Comparison of ENCODE assay signal across 8 cellular contexts in genomic region chrX:70434914-70435586, GRCh38. TPM values are rescaled to one million over a fixed set of nuclear protein-coding genes. Genes with fewer than 3 reads are reported as not detected.
A peak's percentile ranks its signal among the peaks of the same experiment; 100 is the strongest.
DNase-seq lines count a peak whose midpoint lies in the region; ATAC-seq and TF ChIP-seq lines count a peak whose summit lies in the region.

No MANE protein-coding gene starts in this region.

- peaks cover 22% of the 10 kb centered on the region for H3K4me1 Mint-ChIP-seq in activated naive CD8-positive, alpha-beta T cell treated with anti-CD3 and anti-CD28 coated beads, Interleukin-2, amount 10 ng/mL, durations not matched to agents 7 days and 5 days

- no peaks in the 10 kb centered on the region for H3K4me1 ChIP-seq in iPS-20b (ENCODE audit: insufficient read depth, low read length)
- H3K4me1 ChIP-seq in testis: no peaks in the 10 kb centered on the region
- no peaks in the 10 kb centered on the region for H3K4me1 ChIP-seq in thyroid gland

- peaks cover 12% of the 10 kb centered on the region; the same call in 1 of the 2 replicates for H3K36me3 ChIP-seq in iPS-20b (ENCODE audit: insufficient read depth, low read depth, low read length)
- H3K36me3 ChIP-seq in testis (ENCODE audit: low read depth, missing control alignments): no peaks in the 10 kb centered on the region
- H3K36me3 ChIP-seq in thyroid gland: no peaks in the 10 kb centered on the region

- TF ChIP-seq POLR2A in testis (IDR thresholded peaks at IDR 0.05): no peak
- no peak for TF ChIP-seq POLR2A in erythroblast (IDR thresholded peaks at IDR 0.05; ENCODE audit: low read length)
- TF ChIP-seq POLR2A in thyroid gland (IDR thresholded peaks at IDR 0.05): no peak

- no peaks in the 10 kb centered on the region for H3K36me3 Mint-ChIP-seq in activated naive CD8-positive, alpha-beta T cell treated with anti-CD3 and anti-CD28 coated beads, Interleukin-2, amount 10 ng/mL, durations not matched to agents 7 days and 5 days

- peak; percentile 71 for ATAC-seq in Right ventricle myocardium inferior
- no peak for ATAC-seq in activated naive CD8-positive, alpha-beta T cell treated with anti-CD3 and anti-CD28 coated beads, Interleukin-2, amount 10 ng/mL, durations not matched to agents 7 days and 5 days (ENCODE audit: low read depth)
- no peak for ATAC-seq in HG02840 (IDR thresholded peaks at IDR 0.05; ENCODE audit: low FRiP score, unreplicated experiment)

- peaks cover 10% of the 10 kb centered on the region for H3K27me3 Mint-ChIP-seq in activated naive CD8-positive, alpha-beta T cell treated with anti-CD3 and anti-CD28 coated beads, Interleukin-2, amount 10 ng/mL, durations not matched to agents 7 days and 5 days

- H3K27ac ChIP-seq in iPS-20b (ENCODE audit: low read length) (no peak overlapping the region), testis (peak overlapping the region; percentile 63 to 77), thyroid gland (peak overlapping the region in 1 of 3 donors; percentile 12)

- POLR2A ChIA-PET in activated naive CD8-positive, alpha-beta T cell treated with anti-CD3 and anti-CD28 coated beads, Interleukin-2, amount 10 ng/mL, durations not matched to agents 7 days and 5 days (lab: Charles Lee): interaction anchor here (0.6 to 1.7 kb wide), 4 partner anchors 17 to 1842 kb away, joined by 3 to 5 read pairs (median 4); partner anchors contain the start of genes IGBP1 and RPS4X

- H3K9me3 ChIP-seq in iPS-20b (ENCODE audit: insufficient read depth, low read depth, low read length): no peaks in the 10 kb centered on the region
- H3K9me3 ChIP-seq in testis: no peaks in the 10 kb centered on the region
- no peaks in the 10 kb centered on the region for H3K9me3 ChIP-seq in thyroid gland

- H3K4me3 ChIP-seq in iPS-20b (ENCODE audit: low read length): peak overlapping the region; percentile 89
- peak overlapping the region; percentile 59 to 69 for H3K4me3 ChIP-seq in testis
- H3K4me3 ChIP-seq in thyroid gland (replicated peaks in 1 of 3): peak overlapping the region in 1 of 3 donors; percentile 41

- TF ChIP-seq CTCF in testis (IDR thresholded peaks at IDR 0.05): no peak
- TF ChIP-seq CTCF in thyroid gland (IDR thresholded peaks at IDR 0.05): no peak

- DNase-seq in Right ventricle myocardium inferior (ENCODE audit: missing footprints) (no peak), cardiac septum (ENCODE audit: low spot score) (no peak), testis (peak; percentile 27), erythroblast (lab: John Stamatoyannopoulos, UW) (no peak), thyroid gland (no peak)
- DNase-seq in activated naive CD8-positive, alpha-beta T cell treated with anti-CD3 and anti-CD28 coated beads, Interleukin-2, amount 10 ng/mL, durations not matched to agents 7 days and 5 days: no peak

- peaks cover 8% of the 10 kb centered on the region; the same call in 1 of the 2 replicates for H3K27me3 ChIP-seq in iPS-20b (ENCODE audit: insufficient read depth, low read length)
- no peaks in the 10 kb centered on the region for H3K27me3 ChIP-seq in testis
- H3K27me3 ChIP-seq in thyroid gland: peaks cover 3% of the 10 kb centered on the region

- WGBS in testis, 2 donors: 6 to 17% methylated on average over 13 to 17 of the region's 17 CpGs
- 2 to 31% methylated on average over 6 to 17 of the region's 17 CpGs for WGBS in thyroid gland, 2 donors

- H3K9me3 Mint-ChIP-seq in activated naive CD8-positive, alpha-beta T cell treated with anti-CD3 and anti-CD28 coated beads, Interleukin-2, amount 10 ng/mL, durations not matched to agents 7 days and 5 days: no peaks in the 10 kb centered on the region

- intact Hi-C loops in Right ventricle myocardium inferior (cut with DNase I): no loop called here
- intact Hi-C loops in cardiac septum (cut with DNase I): no loop called here
- intact Hi-C loops in testis (cut with DNase I; ENCODE audit: low total_unique reads): no loop called here
- intact Hi-C loops in thyroid gland (cut with DNase I): no loop called here

- H3K9ac ChIP-seq in iPS-20b (ENCODE audit: low read depth, low read length): peak overlapping the region; percentile 71; the same call in 1 of the 2 replicates

- H3K4me3 Mint-ChIP-seq in activated naive CD8-positive, alpha-beta T cell treated with anti-CD3 and anti-CD28 coated beads, Interleukin-2, amount 10 ng/mL, durations not matched to agents 7 days and 5 days: peak overlapping the region; percentile 89

- peak overlapping the region; percentile 63 for H3K27ac Mint-ChIP-seq in activated naive CD8-positive, alpha-beta T cell treated with anti-CD3 and anti-CD28 coated beads, Interleukin-2, amount 10 ng/mL, durations not matched to agents 7 days and 5 days

RNA-seq across cellular contexts. Expression of gene DLG3, which starts 9.6 kb away (rescaled TPM):
- total RNA-seq in Right ventricle myocardium inferior (9.5 TPM), cardiac septum (10.9 TPM), testis (1 to 10 TPM; 5.6 to 7.1 TPM), thyroid gland (10 to 100 TPM; 31.4 to 79.5 (median 61.9) TPM)
- 10 to 100 TPM; 25.4 to 29.0 TPM for total RNA-seq in activated naive CD8-positive, alpha-beta T cell treated with anti-CD3 and anti-CD28 coated beads, Interleukin-2, amount 10 ng/mL, durations not matched to agents 7 days and 5 days
- polyA plus RNA-seq in testis (ENCODE audit: insufficient read depth, low read depth, low replicate concordance): 7.8 TPM

RNA-seq across cellular contexts. Expression of gene GDPD2, which starts 11.9 kb away (rescaled TPM):
- total RNA-seq in Right ventricle myocardium inferior: not detected
- total RNA-seq in cardiac septum: not detected
- total RNA-seq in activated naive CD8-positive, alpha-beta T cell treated with anti-CD3 and anti-CD28 coated beads, Interleukin-2, amount 10 ng/mL, durations not matched to agents 7 days and 5 days: not detected
- total RNA-seq in testis: not detected
- not detected for polyA plus RNA-seq in testis (ENCODE audit: insufficient read depth, low read depth, low replicate concordance)
- not detected for total RNA-seq in thyroid gland
